ENCODE assay signal across 20 cellular contexts in the genomic region with DNA sequence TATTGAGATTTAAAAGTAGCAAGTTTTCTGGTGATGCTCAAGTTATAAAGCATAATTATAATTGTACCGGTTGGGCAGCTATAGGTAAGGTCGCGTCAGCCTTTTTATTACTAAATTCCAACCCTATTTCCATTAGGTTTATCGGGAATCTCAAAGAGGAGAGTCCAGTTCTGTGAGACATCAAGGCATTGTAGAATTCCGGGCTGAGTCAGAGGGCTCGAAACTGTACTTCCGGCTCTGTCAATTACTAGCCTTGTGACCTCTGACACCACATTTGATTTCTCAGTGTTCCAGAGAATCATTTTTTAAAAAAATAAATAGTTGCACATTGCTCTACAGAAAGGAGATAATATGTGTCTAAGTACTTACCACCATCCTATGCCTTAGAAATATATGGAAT. TPM values are rescaled to one million over a fixed set of nuclear protein-coding genes. Genes with fewer than 3 reads are reported as not detected.
DNase-seq lines count a peak whose midpoint lies in the region; ATAC-seq and TF ChIP-seq lines count a peak whose summit lies in the region.
"Had no signal": no experiment of that assay in that cellular context is flagged by ENCODE, and none has a peak within 500 bp of the region (broad histone marks: within the 10 kb centered on the region; RNA-seq: fewer than 3 reads in every experiment).

No MANE protein-coding gene starts in this region.

- peak overlapping the region; percentile 74 for H3K27ac Mint-ChIP-seq in neural crest cell (ENCODE audit: unreplicated experiment)
- H3K27ac Mint-ChIP-seq in activated CD4-positive, alpha-beta memory T cell treated with anti-CD3 and anti-CD28 coated beads, Interleukin-2, amount 10 ng/mL, durations not matched to agents 7 days and 5 days, result no peak overlapping the region
- H3K27ac Mint-ChIP-seq: CD8-positive, alpha-beta T cell had no signal

- H4K20me1 ChIP-seq in fibroblast of lung (ENCODE audit: control insufficient read depth, extremely low read depth, insufficient read depth, low read length), result no peaks in the 10 kb centered on the region
- H4K20me1 ChIP-seq: BLaER1 had no signal

- DNase-seq in H4 (ENCODE audit: low spot score) (peak; percentile 8), Panc1 (ENCODE audit: low read depth, low spot score) (no peak), fibroblast of lung (ENCODE audit: low read depth in 2 of 2) (no peak), neural crest cell (ENCODE audit: low read depth, low spot score) (no peak), NCI-H128 (lab: John Stamatoyannopoulos, UW; ENCODE audit: unreplicated experiment) (no peak)
- no peak for DNase-seq in activated CD4-positive, alpha-beta memory T cell treated with anti-CD3 and anti-CD28 coated beads, Interleukin-2, amount 10 ng/mL, durations not matched to agents 7 days and 5 days
- DNase-seq: CD8-positive, alpha-beta T cell; DMS79; NCI-H1048; NCI-H146; NCI-H2081 treated with DMSO at 0.1 percent for 48 hours; NCI-H510A; NCI-H82; SHP77 had no signal

- H3K36me3 ChIP-seq in Panc1 (ENCODE audit: control insufficient read depth, insufficient read depth, low read length) (no peaks in the 10 kb centered on the region), fibroblast of lung (ENCODE audit: control insufficient read depth, insufficient read depth, low read length) (no peaks in the 10 kb centered on the region)
- H3K36me3 ChIP-seq: BLaER1, HAP-1 had no signal

- in situ Hi-C loops in Panc1 (cut with HindIII; ENCODE audit: low pct_unique_long_range_greater_than_20kb, low sequenced_read_pairs), result no loop called here

- CTCF ChIA-PET in Panc1 (lab: Charles Lee), result no interaction called here
- CTCF ChIA-PET in activated CD4-positive, alpha-beta memory T cell treated with anti-CD3 and anti-CD28 coated beads, Interleukin-2, amount 10 ng/mL, durations not matched to agents 7 days and 5 days (lab: Charles Lee), result no interaction called here

- POLR2A ChIA-PET in Panc1 (lab: Charles Lee), result no interaction called here
- POLR2A ChIA-PET in activated CD4-positive, alpha-beta memory T cell treated with anti-CD3 and anti-CD28 coated beads, Interleukin-2, amount 10 ng/mL, durations not matched to agents 7 days and 5 days (lab: Charles Lee), result no interaction called here

- ATAC-seq in Panc1 (peak; percentile 57; the same call in 1 of the 2 replicates), GM21515 (IDR thresholded peaks at IDR 0.05; ENCODE audit: unreplicated experiment) (no peak), HG02642 (IDR thresholded peaks at IDR 0.05; ENCODE audit: poor library complexity, unreplicated experiment) (no peak)
- ATAC-seq: CD8-positive, alpha-beta T cell; K562 had no signal

- H3K4me1 Mint-ChIP-seq in neural crest cell, result peaks cover 21% of the 10 kb centered on the region
- H3K4me1 Mint-ChIP-seq in activated CD4-positive, alpha-beta memory T cell treated with anti-CD3 and anti-CD28 coated beads, Interleukin-2, amount 10 ng/mL, durations not matched to agents 7 days and 5 days, result no peaks in the 10 kb centered on the region

- H3K4me1 ChIP-seq in Panc1 (ENCODE audit: control insufficient read depth, insufficient read depth, low read length) (no peaks in the 10 kb centered on the region; the same call in 1 of the 2 replicates), fibroblast of lung (ENCODE audit: control insufficient read depth, extremely low read depth, insufficient read depth, low read length) (no peaks in the 10 kb centered on the region)
- H3K4me1 ChIP-seq: BLaER1 had no signal

- H3K27ac ChIP-seq in Panc1 (ENCODE audit: low read length) (peak overlapping the region; percentile 54; the same call in 1 of the 2 replicates), fibroblast of lung (ENCODE audit: insufficient read depth, low read length) (no peak overlapping the region)
- H3K27ac ChIP-seq: BLaER1 had no signal

- H3K4me3 Mint-ChIP-seq in neural crest cell, result peak overlapping the region; percentile 53
- no peak overlapping the region for H3K4me3 Mint-ChIP-seq in activated CD4-positive, alpha-beta memory T cell treated with anti-CD3 and anti-CD28 coated beads, Interleukin-2, amount 10 ng/mL, durations not matched to agents 7 days and 5 days
- H3K4me3 Mint-ChIP-seq: CD8-positive, alpha-beta T cell had no signal

- H3K4me2 ChIP-seq in fibroblast of lung (ENCODE audit: extremely low read depth, insufficient read depth, low read length), result peak overlapping the region; percentile 23
- H3K4me2 ChIP-seq: BLaER1 had no signal

- no TSS peak for BruUV-seq in Panc1 (replicated peaks; lab: Mats Ljungman, UMichigan)

- H3K9ac ChIP-seq in fibroblast of lung (ENCODE audit: insufficient read depth, low read length), result no peak overlapping the region
- H3K9ac ChIP-seq: BLaER1 had no signal

- H3K9me3 ChIP-seq in Panc1 (ENCODE audit: control insufficient read depth, insufficient read depth, low read depth, low read length), result no peaks in the 10 kb centered on the region
- no peaks in the 10 kb centered on the region for H3K9me3 ChIP-seq in fibroblast of lung (ENCODE audit: control insufficient read depth, insufficient read depth, low read depth, low read length)
- H3K9me3 ChIP-seq: BLaER1, HAP-1 had no signal

- H3K27me3 ChIP-seq in Panc1 (ENCODE audit: control insufficient read depth, insufficient read depth, low read length) (no peaks in the 10 kb centered on the region), fibroblast of lung (ENCODE audit: control insufficient read depth, insufficient read depth, low read length) (no peaks in the 10 kb centered on the region)
- H3K27me3 ChIP-seq: BLaER1 had no signal

- H3K79me2 ChIP-seq in fibroblast of lung (ENCODE audit: control insufficient read depth, insufficient read depth, low read length), result no peaks in the 10 kb centered on the region

- H3K4me3 ChIP-seq in Panc1 (ENCODE audit: low read depth in 2 of 2, low read length in 2 of 2) (peak overlapping the region in 1 of 2 experiments; percentile 36; a peak in 1 of 4 replicates), fibroblast of lung (replicated peaks in 1 of 4; ENCODE audit: control extremely low read depth in 1 of 4, insufficient read depth in 1 of 4, low read depth in 3 of 4, low read length in 4 of 4) (no peak overlapping the region)
- H3K4me3 ChIP-seq: BLaER1, HAP-1, K562 had no signal

- H2AFZ ChIP-seq in fibroblast of lung (ENCODE audit: low read length), result no peak overlapping the region

- no peaks in the 10 kb centered on the region for H3K36me3 Mint-ChIP-seq in neural crest cell (ENCODE audit: low read depth)
- H3K36me3 Mint-ChIP-seq in activated CD4-positive, alpha-beta memory T cell treated with anti-CD3 and anti-CD28 coated beads, Interleukin-2, amount 10 ng/mL, durations not matched to agents 7 days and 5 days (ENCODE audit: low read depth), result no peaks in the 10 kb centered on the region
- H3K36me3 Mint-ChIP-seq: CD8-positive, alpha-beta T cell had no signal

- no peak for TF ChIP-seq CTCF in Panc1 (IDR thresholded peaks at IDR 0.05)
- no peak for TF ChIP-seq CTCF in fibroblast of lung (conservative IDR thresholded peaks at IDR 0.05 in 1 of 2, IDR thresholded peaks at IDR 0.05 in 1 of 2; ENCODE audit: low read depth in 1 of 2, low read length in 2 of 2)
- no peak for TF ChIP-seq CTCF in neural crest cell (conservative IDR thresholded peaks at IDR 0.05)

- intact Hi-C loops in Panc1 (cut with micrococcal nuclease; ENCODE audit: unreplicated experiment), result no loop called here

- H3K27me3 Mint-ChIP-seq in neural crest cell (ENCODE audit: low read depth), result no peaks in the 10 kb centered on the region
- H3K27me3 Mint-ChIP-seq in activated CD4-positive, alpha-beta memory T cell treated with anti-CD3 and anti-CD28 coated beads, Interleukin-2, amount 10 ng/mL, durations not matched to agents 7 days and 5 days, result no peaks in the 10 kb centered on the region

- H3K9me3 Mint-ChIP-seq in neural crest cell, result no peaks in the 10 kb centered on the region
- no peaks in the 10 kb centered on the region for H3K9me3 Mint-ChIP-seq in activated CD4-positive, alpha-beta memory T cell treated with anti-CD3 and anti-CD28 coated beads, Interleukin-2, amount 10 ng/mL, durations not matched to agents 7 days and 5 days
- H3K9me3 Mint-ChIP-seq: CD8-positive, alpha-beta T cell had no signal

RNA-seq across cellular contexts. Expression of a gene that starts 4.3 kb away (rescaled TPM):
- total RNA-seq in H4 (2014; rRNA removed; shearing (Covaris generic)), result 0.49 and 0.66 TPM in 2 replicates
- total RNA-seq in Panc1 (2021; ENCODE audit: unreplicated experiment) (0.59 TPM), fibroblast of lung (0.26 and 2.8 TPM in 2 replicates), neural crest cell (2.7 and 2.9 TPM in 2 replicates)
- 0.30 TPM for polyA plus RNA-seq in Panc1 (2012; ENCODE audit: insufficient read length)
- polyA plus RNA-seq in fibroblast of lung, result 0.25 and 6.1 TPM in 2 replicates
- polyA plus RNA-seq in fibroblast of lung (2012), result 0.07 and 2.7 TPM in 2 replicates
- 13.2 TPM in 1 of 2 replicates, not detected in the other for polyA minus RNA-seq in fibroblast of lung (ENCODE audit: low replicate concordance)
- total RNA-seq in activated CD4-positive, alpha-beta memory T cell treated with anti-CD3 and anti-CD28 coated beads, Interleukin-2, amount 10 ng/mL, durations not matched to agents 7 days and 5 days, result not detected
- total RNA-seq: CD8-positive, alpha-beta T cell; MCF 10A had no signal
